In the genomic region with DNA sequence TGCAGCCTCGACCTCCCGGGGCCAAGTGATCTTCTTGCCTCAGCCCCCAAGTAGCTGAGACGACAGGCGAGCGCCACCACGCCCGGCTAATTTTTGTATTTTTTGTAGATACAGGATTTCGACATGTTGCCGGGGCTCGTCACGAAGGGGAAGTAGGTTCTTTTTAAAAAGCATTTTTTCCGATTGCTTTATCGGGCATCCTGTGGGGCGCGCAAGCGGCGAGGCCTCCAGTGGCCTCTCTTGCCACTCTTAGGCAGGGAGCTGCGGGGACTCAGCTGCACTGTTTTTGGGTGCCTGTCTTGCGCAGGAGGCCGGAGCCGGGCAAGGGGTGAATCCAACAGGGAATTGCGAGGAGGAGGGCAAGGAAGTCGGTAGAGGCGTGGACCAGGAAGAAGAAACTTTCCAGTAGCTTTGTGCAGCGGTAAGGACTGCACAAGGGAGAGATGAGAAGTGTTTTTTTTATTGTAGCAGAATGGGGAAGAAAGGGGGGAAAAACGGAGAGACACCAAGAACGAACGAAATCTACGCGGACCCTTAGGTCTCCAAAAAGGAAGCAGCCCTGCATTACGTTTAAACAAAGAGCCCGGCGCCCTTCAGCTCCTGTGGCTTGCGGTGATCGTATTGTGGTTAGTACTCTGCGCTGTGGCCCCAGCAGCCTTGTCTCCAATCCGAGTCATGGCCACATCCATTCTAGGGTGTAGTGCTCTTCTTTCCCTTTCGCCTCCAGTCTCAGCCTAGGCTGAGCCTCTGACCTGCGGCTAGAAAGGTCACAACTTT, we compare ENCODE assay signal across 8 cellular contexts.
A peak's percentile ranks its signal among the peaks of the same experiment; 100 is the strongest.
DNase-seq lines count a peak whose midpoint lies in the region; ATAC-seq lines count a peak whose summit lies in the region.

No MANE protein-coding gene starts in this region.

- intact Hi-C loops in left cardiac atrium (cut with DNase I): no loop called here

- ATAC-seq in GM18498 (IDR thresholded peaks at IDR 0.05; ENCODE audit: unreplicated experiment) (peak; percentile 61), left cardiac atrium (peak; percentile 57), HG03097 (IDR thresholded peaks at IDR 0.05; ENCODE audit: low FRiP score, unreplicated experiment) (no peak)

- peaks cover 19% of the 10 kb centered on the region for H3K27me3 Mint-ChIP-seq in activated T-cell treated with anti-CD3 and anti-CD28 coated beads, Interleukin-2, amount 50 U/mL, for 24 hours

- no peaks in the 10 kb centered on the region for H3K36me3 Mint-ChIP-seq in activated T-cell treated with anti-CD3 and anti-CD28 coated beads, Interleukin-2, amount 50 U/mL, for 24 hours (ENCODE audit: low read depth)

- H3K4me3 Mint-ChIP-seq in activated T-cell treated with anti-CD3 and anti-CD28 coated beads, Interleukin-2, amount 50 U/mL, for 24 hours: peak overlapping the region; percentile 78

- peaks cover 33% of the 10 kb centered on the region for H3K4me1 Mint-ChIP-seq in activated T-cell treated with anti-CD3 and anti-CD28 coated beads, Interleukin-2, amount 50 U/mL, for 24 hours (ENCODE audit: low read depth)

- peaks cover 4% of the 10 kb centered on the region for H3K9me3 Mint-ChIP-seq in activated T-cell treated with anti-CD3 and anti-CD28 coated beads, Interleukin-2, amount 50 U/mL, for 24 hours

- in situ Hi-C loops in KBM-7 (cut with MboI; ENCODE audit: low pct_unique_long_range_greater_than_20kb, low sequenced_read_pairs): no loop called here

- H3K27ac Mint-ChIP-seq in activated T-cell treated with anti-CD3 and anti-CD28 coated beads, Interleukin-2, amount 50 U/mL, for 24 hours: peak overlapping the region; percentile 92

- peak; percentile 94 for DNase-seq in KBM-7
- peak; percentile 66 for DNase-seq in activated T-cell treated with anti-CD3 and anti-CD28 coated beads, Interleukin-2, amount 50 U/mL, for 24 hours
- DNase-seq in left cardiac atrium: peak; percentile 62
- DNase-seq in stimulated activated CD4-positive, alpha-beta T cell treated with anti-CD3 and anti-CD28 coated beads, Interleukin-4, amount 100 ng/mL, for 24 hours: peak; percentile 54
- no peak for DNase-seq in GOT3 (lab: John Stamatoyannopoulos, UW)
- no peak for DNase-seq in H4 (ENCODE audit: low spot score)

Comparison
In these comparisons a context has a peak if more than half of its experiments do, and no peak if none do; other contexts are left out.
1. DNase-seq: peak in KBM-7 (single experiment), activated T-cell treated with anti-CD3 and anti-CD28 coated beads, Interleukin-2, amount 50 U/mL, for 24 hours (single experiment), left cardiac atrium (single experiment) and stimulated activated CD4-positive, alpha-beta T cell treated with anti-CD3 and anti-CD28 coated beads, Interleukin-4, amount 100 ng/mL, for 24 hours (single experiment); none in GOT3 (single experiment) and H4 (single experiment).